Comparison of ENCODE assay signal across 27 cellular contexts in genomic region chr2:214367171-214367570, GRCh38.
"Had no signal": no experiment of that assay in that cellular context is flagged by ENCODE, and none has a peak within 500 bp of the region (broad histone marks: within the 10 kb centered on the region; RNA-seq: fewer than 3 reads in every experiment).

No MANE protein-coding gene starts in this region.

- H3K27ac ChIP-seq: Peyer's patch, SJSA1, SK-N-MC had no signal

- H3K36me3 ChIP-seq: Peyer's patch, SJSA1 had no signal

- H3K9me3 ChIP-seq: Peyer's patch, SJSA1 had no signal

- H3K27me3 ChIP-seq: Peyer's patch, SJSA1 had no signal

- H3K4me1 ChIP-seq: Peyer's patch, SJSA1 had no signal

- ATAC-seq: PC-3, SK-N-SH treated with all-trans-retinoic acid at 6 μM for 48 hours, T-cell, T-helper 17 cell had no signal

- DNase-seq: NCI-H1048, NCI-H1092 treated with DMSO at 0.1 percent for 48 hours, NCI-H1105 treated with DMSO at 0.1 percent for 48 hours, NCI-H1436, NCI-H1694, NCI-H187, NCI-H1930, NCI-H2029 treated with DMSO at 0.1 percent for 48 hours, NCI-H2081 treated with DMSO at 0.1 percent for 48 hours, NCI-H2107, NCI-H2171, NCI-H226, NCI-H446 treated with DMSO at 0.1 percent for 48 hours, NCI-H510A, NCI-H526, NCI-H748 treated with DMSO at 0.1 percent for 48 hours, OCI-M1, PC-3, Peyer's patch, Right ventricle myocardium superior, RPMI8226, SHP77 treated with DMSO at 0.1 percent for 48 hours, T-cell, T-helper 17 cell had no signal

- H3K4me3 ChIP-seq: Peyer's patch, SJSA1, SK-N-MC had no signal
